In genomic region chr20:8194721-8195120, GRCh38 we compare ENCODE assay signal across 1 cellular context.
TF ChIP-seq lines count a peak whose summit lies in the region.

No MANE protein-coding gene starts in this region.

TF ChIP-seq in WTC11, 78 proteins besides CTCF, POLR2A, EP300 and RAD21 (continued from another document):
- TF ChIP-seq ZBTB43 (CRISPR knock-in tag; IDR thresholded peaks at IDR 0.05) (no peak), FOXK1 (CRISPR knock-in tag; IDR thresholded peaks at IDR 0.05) (no peak), USF1 (CRISPR knock-in tag; IDR thresholded peaks at IDR 0.05) (no peak), ATF6 (CRISPR knock-in tag; IDR thresholded peaks at IDR 0.05) (no peak)
